1 cellular context compared by ENCODE assay signal in genomic region chr17:40519089-40519775, GRCh38.
TF ChIP-seq lines count a peak whose summit lies in the region.

No MANE protein-coding gene starts in this region.

TF ChIP-seq in HCT116, 20 proteins besides CTCF, POLR2A, EP300 and RAD21 (continued from another document):
- TF ChIP-seq REST (IDR thresholded peaks at IDR 0.05; ENCODE audit: low read depth) (no peak), CBX3 (IDR thresholded peaks at IDR 0.05; ENCODE audit: low read depth) (no peak), ATF3 (IDR thresholded peaks at IDR 0.05) (no peak), EGR1 (IDR thresholded peaks at IDR 0.05; ENCODE audit: low read depth) (no peak), SRF (IDR thresholded peaks at IDR 0.05; ENCODE audit: low read depth) (no peak), SP1 (IDR thresholded peaks at IDR 0.05; ENCODE audit: low read depth) (no peak), YY1 (IDR thresholded peaks at IDR 0.05; ENCODE audit: extremely low read depth, insufficient replicate concordance, low read depth, low read length) (no peak), JUND (IDR thresholded peaks at IDR 0.05) (no peak), EZH2 (IDR thresholded peaks at IDR 0.05) (no peak), ZBTB33 (IDR thresholded peaks at IDR 0.05; ENCODE audit: extremely low read depth, insufficient replicate concordance, low read length) (no peak), ZFX (IDR thresholded peaks at IDR 0.05) (no peak), FOSL1 (IDR thresholded peaks at IDR 0.05; ENCODE audit: low read depth) (no peak), ELF1 (IDR thresholded peaks at IDR 0.05; ENCODE audit: borderline replicate concordance, low read depth) (no peak), ZNF274 (IDR thresholded peaks at IDR 0.05; ENCODE audit: low read depth, low read length) (no peak)
TF ChIP-seq in HCT116: peak in this region for 0.
